In the genomic region with DNA sequence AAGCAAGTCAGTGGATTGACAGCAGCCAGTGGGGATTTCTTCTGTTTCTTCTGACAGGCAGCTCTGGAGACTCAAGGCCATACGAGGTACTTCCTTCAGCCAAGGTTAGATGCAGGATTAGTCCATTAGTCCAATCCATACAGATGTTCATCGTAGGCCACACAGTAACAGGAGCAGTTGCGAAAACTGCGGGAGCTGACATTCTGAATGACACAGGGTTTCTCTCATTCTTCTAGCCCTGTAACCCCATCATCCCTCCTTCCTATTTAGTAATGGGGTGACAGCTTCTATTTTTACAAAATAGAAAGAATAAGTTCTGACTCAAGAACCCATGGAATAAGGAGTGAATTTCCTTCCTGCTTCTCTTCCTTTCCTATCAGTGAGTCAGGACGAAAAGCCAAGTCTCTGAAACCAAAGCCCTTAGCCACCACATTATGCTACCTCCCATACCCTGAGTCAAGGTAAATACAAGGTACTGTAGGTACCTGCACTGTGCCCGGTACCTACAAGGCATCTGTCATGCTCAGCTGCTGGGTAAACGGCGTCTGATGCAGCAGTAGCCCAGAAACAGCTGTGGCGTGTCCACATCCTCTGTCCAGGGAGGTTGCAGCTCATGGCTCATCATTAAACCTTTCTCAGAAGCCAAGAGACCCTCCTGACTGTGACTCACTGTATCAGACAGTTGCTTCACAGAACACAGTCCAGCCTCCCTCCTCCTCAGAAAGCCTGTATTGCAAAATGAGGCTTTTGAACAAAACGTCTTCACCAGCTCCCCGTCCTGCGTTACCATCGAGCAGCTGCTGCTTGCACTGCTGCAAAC, we compare ENCODE assay signal across 10 cellular contexts.
DNase-seq lines count a peak whose midpoint lies in the region; ATAC-seq and TF ChIP-seq lines count a peak whose summit lies in the region.
"Had no signal": no experiment of that assay in that cellular context is flagged by ENCODE, and none has a peak within 500 bp of the region (broad histone marks: within the 10 kb centered on the region; RNA-seq: fewer than 3 reads in every experiment).

No MANE protein-coding gene starts in this region.

- H3K9me3 ChIP-seq in left lung (no peaks in the 10 kb centered on the region), uterus (no peaks in the 10 kb centered on the region)
- H3K9me3 ChIP-seq in CD4-positive, alpha-beta T cell (ENCODE audit: control insufficient read depth, low read length), result no peaks in the 10 kb centered on the region

- no peaks in the 10 kb centered on the region for H3K36me3 Mint-ChIP-seq in MCF 10A (ENCODE audit: insufficient read depth, unreplicated experiment)
- no peaks in the 10 kb centered on the region for H3K36me3 Mint-ChIP-seq in CD4-positive, alpha-beta T cell (ENCODE audit: low read depth)

- TF ChIP-seq POLR2A in uterus (IDR thresholded peaks at IDR 0.05), result no peak

- H3K27me3 ChIP-seq in left lung, result no peaks in the 10 kb centered on the region
- no peaks in the 10 kb centered on the region for H3K27me3 ChIP-seq in uterus
- peaks cover 17% of the 10 kb centered on the region for H3K27me3 ChIP-seq in CD4-positive, alpha-beta T cell (ENCODE audit: control insufficient read depth, insufficient read depth, low read length)

- DNase-seq in left cardiac atrium, result peak; percentile 36
- no peak for DNase-seq in cardiac septum (ENCODE audit: low spot score)
- peak; percentile 77 for DNase-seq in MCF 10A (ENCODE audit: unreplicated experiment)
- peak in 1 of 2 donors; percentile 36 for DNase-seq in left lung
- peak; percentile 74 to 81 for DNase-seq in uterus
- DNase-seq in coronary artery (ENCODE audit: low spot score), result no peak
- no peak for DNase-seq in CD4-positive, alpha-beta T cell
- DNase-seq: activated CD4-positive, alpha-beta T cell treated with anti-CD3 and anti-CD28 coated beads, Interleukin-2, amount 10 ng/mL, durations not matched to agents 7 days and 5 days had no signal

- H3K36me3 ChIP-seq in left lung (no peaks in the 10 kb centered on the region), uterus (no peaks in the 10 kb centered on the region)

- H3K4me3 ChIP-seq in left lung (no peak overlapping the region), uterus (no peak overlapping the region), coronary artery (no peak overlapping the region)

- CTCF ChIA-PET in MCF 10A (lab: Yijun Ruan, JAX), result interaction anchor here (0.6 to 9.6 kb wide), 12 partner anchors 15 to 549 kb away, joined by 3 to 100 read pairs (median 6); partner anchors contain the start of gene GPX8
- CTCF ChIA-PET in CD4-positive, alpha-beta T cell (lab: Charles Lee), result no interaction called here

- TF ChIP-seq CTCF in MCF 10A (IDR thresholded peaks at IDR 0.05; ENCODE audit: unreplicated experiment) (no peak), left lung (IDR thresholded peaks at IDR 0.05) (no peak), uterus (IDR thresholded peaks at IDR 0.05) (no peak), coronary artery (IDR thresholded peaks at IDR 0.05) (no peak)
- no peak for TF ChIP-seq CTCF in CD4-positive, alpha-beta T cell (IDR thresholded peaks at IDR 0.05)

- no peaks in the 10 kb centered on the region for H3K9me3 Mint-ChIP-seq in MCF 10A (ENCODE audit: unreplicated experiment)
- H3K9me3 Mint-ChIP-seq in CD4-positive, alpha-beta T cell, result no peaks in the 10 kb centered on the region
- H3K9me3 Mint-ChIP-seq: activated CD4-positive, alpha-beta T cell treated with anti-CD3 and anti-CD28 coated beads, Interleukin-2, amount 10 ng/mL, durations not matched to agents 7 days and 5 days had no signal

- BruUV-seq in MCF 10A (replicated peaks; lab: Mats Ljungman, UMichigan), result no TSS peak

- H3K4me1 ChIP-seq in left lung, result peaks cover 0 to 11% of the 10 kb centered on the region in 2 donors
- no peaks in the 10 kb centered on the region for H3K4me1 ChIP-seq in uterus

- POLR2A ChIA-PET in MCF 10A (lab: Yijun Ruan, JAX), result interaction anchor here (0.7 to 1.6 kb wide), 4 partner anchors 9 to 260 kb away, joined by 3 to 5 read pairs (median 3); partner anchors contain the start of gene GPX8
- POLR2A ChIA-PET in CD4-positive, alpha-beta T cell (lab: Charles Lee), result interaction anchor here (1.0 kb wide), 1 partner anchor 11 kb away, joined by 3 read pairs; no protein-coding TSS in a partner anchor

- ATAC-seq in left cardiac atrium (peak in 1 of 2 donors; percentile 85), left lung (peak; percentile 71), HG03469 (IDR thresholded peaks at IDR 0.05; ENCODE audit: unreplicated experiment) (no peak)
- ATAC-seq in CD4-positive, alpha-beta T cell (ENCODE audit: poor library complexity), result no peak

- no peak overlapping the region for H3K27ac ChIP-seq in left lung
- H3K27ac ChIP-seq in uterus, result peak overlapping the region; percentile 49 to 65
- H3K27ac ChIP-seq in coronary artery, result peak overlapping the region in 1 of 2 donors; percentile 26
- H3K27ac ChIP-seq in CD4-positive, alpha-beta T cell (ENCODE audit: low read depth, low read length), result no peak overlapping the region
- H3K27ac ChIP-seq: C4-2B had no signal

- H3K4me1 Mint-ChIP-seq in MCF 10A (ENCODE audit: insufficient read depth, unreplicated experiment), result no peaks in the 10 kb centered on the region
- peaks cover 9% of the 10 kb centered on the region for H3K4me1 Mint-ChIP-seq in CD4-positive, alpha-beta T cell (ENCODE audit: low read depth)

- intact Hi-C loops in left cardiac atrium (cut with DNase I), result no loop called here
- intact Hi-C loops in cardiac septum (cut with DNase I), result no loop called here
- intact Hi-C loops in MCF 10A (cut with micrococcal nuclease), result no loop called here
- intact Hi-C loops in left lung (cut with DNase I), result loop anchor here in 1 of 2 donors (10.0 kb wide), 1 partner anchor 244 kb away; no protein-coding TSS in a partner anchor
- intact Hi-C loops in uterus (cut with DNase I; ENCODE audit: low total_unique reads), result no loop called here
- intact Hi-C loops in CD4-positive, alpha-beta T cell (cut with DNase I, micrococcal nuclease), result no loop called here

- no peak overlapping the region for H3K4me3 Mint-ChIP-seq in MCF 10A (ENCODE audit: unreplicated experiment)
- no peak overlapping the region for H3K4me3 Mint-ChIP-seq in CD4-positive, alpha-beta T cell
- H3K4me3 Mint-ChIP-seq: activated CD4-positive, alpha-beta T cell treated with anti-CD3 and anti-CD28 coated beads, Interleukin-2, amount 10 ng/mL, durations not matched to agents 7 days and 5 days had no signal

- H3K27me3 Mint-ChIP-seq in MCF 10A (ENCODE audit: insufficient read depth, unreplicated experiment), result peaks cover 32% of the 10 kb centered on the region
- peaks cover 35% of the 10 kb centered on the region for H3K27me3 Mint-ChIP-seq in CD4-positive, alpha-beta T cell

- no peak overlapping the region for H3K27ac Mint-ChIP-seq in MCF 10A (ENCODE audit: low read depth, unreplicated experiment)
- H3K27ac Mint-ChIP-seq in CD4-positive, alpha-beta T cell, result no peak overlapping the region
- H3K27ac Mint-ChIP-seq: activated CD4-positive, alpha-beta T cell treated with anti-CD3 and anti-CD28 coated beads, Interleukin-2, amount 10 ng/mL, durations not matched to agents 7 days and 5 days had no signal

Comparison
In these comparisons a context has a peak if more than half of its experiments do, and no peak if none do; other contexts are left out.
1. DNase-seq: peak in left cardiac atrium (single experiment), MCF 10A (single experiment) and uterus (2 of 2); none in cardiac septum (single experiment), coronary artery (single experiment) and CD4-positive, alpha-beta T cell (0 of 10).
2. H3K27ac ChIP-seq: peak in uterus (2 of 2); none in left lung (0 of 2) and CD4-positive, alpha-beta T cell (single experiment).